9 cellular contexts compared by ENCODE assay signal in the genomic region with DNA sequence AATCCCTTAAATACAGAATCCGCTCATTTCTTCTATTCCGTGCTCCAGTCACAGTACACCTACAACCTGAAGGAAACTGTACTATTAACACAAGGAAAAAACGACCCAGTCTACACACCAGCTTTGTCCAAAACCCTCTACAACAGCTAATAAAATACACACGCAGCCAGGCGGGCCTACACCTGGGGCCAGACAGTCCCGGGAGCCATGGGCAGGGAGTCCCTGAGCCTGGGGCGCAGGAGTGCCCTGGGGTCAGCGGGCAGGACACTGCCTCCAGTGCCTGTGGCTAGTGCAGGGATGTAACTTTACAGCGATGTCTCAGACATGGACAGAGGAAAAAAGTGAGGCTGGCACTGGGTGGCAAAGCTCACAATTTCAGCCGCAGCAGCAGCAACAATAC. TPM values are rescaled to one million over a fixed set of nuclear protein-coding genes. Genes with fewer than 3 reads are reported as not detected.
DNase-seq lines count a peak whose midpoint lies in the region; ATAC-seq, FAIRE-seq and TF ChIP-seq lines count a peak whose summit lies in the region.
"Had no signal": no experiment of that assay in that cellular context is flagged by ENCODE, and none has a peak within 500 bp of the region (broad histone marks: within the 10 kb centered on the region; RNA-seq: fewer than 3 reads in every experiment).

No MANE protein-coding gene starts in this region.

- no peak for ATAC-seq in GM19328 (IDR thresholded peaks at IDR 0.05; ENCODE audit: unreplicated experiment)

- H3K4me3 ChIP-seq in HUES48 (ENCODE audit: low read depth, low read length) (peak overlapping the region; percentile 70), mucosa of rectum (ENCODE audit: low read length in 2 of 2) (peak overlapping the region; percentile 39 to 41), brain microvascular endothelial cell (ENCODE audit: low read depth, low read length) (no peak overlapping the region), kidney (ENCODE audit: low read length in 2 of 2) (no peak overlapping the region)

- H3K9ac ChIP-seq in HUES48 (ENCODE audit: low read depth, low read length) (0 out of 2 replicates have a peak overlapping the region, but pooled peaks have one; percentile 46), mucosa of rectum (ENCODE audit: low read depth in 1 of 2, low read length in 2 of 2) (peak overlapping the region in 1 of 2 donors; percentile 48), kidney (ENCODE audit: low read length in 2 of 2) (no peak overlapping the region)

- peaks cover 13% of the 10 kb centered on the region for H3K4me1 Mint-ChIP-seq in activated naive CD8-positive, alpha-beta T cell treated with anti-CD3 and anti-CD28 coated beads for 36 hours

- 0 out of 2 replicates have a peak, but pooled peaks cover 2% of the 10 kb centered on the region for H3K4me1 ChIP-seq in HUES48 (ENCODE audit: control insufficient read depth, insufficient read depth, low read length)
- H3K4me1 ChIP-seq in mucosa of rectum (ENCODE audit: control insufficient read depth in 2 of 2, insufficient read depth in 2 of 2, low read length in 2 of 2): peaks cover 6 to 8% of the 10 kb centered on the region in 2 donors
- peaks cover 6 to 11% of the 10 kb centered on the region in 2 donors for H3K4me1 ChIP-seq in kidney (ENCODE audit: control insufficient read depth in 1 of 2, insufficient read depth in 1 of 2, low read depth in 1 of 2, low read length in 2 of 2)

- H3K27ac Mint-ChIP-seq in activated naive CD8-positive, alpha-beta T cell treated with anti-CD3 and anti-CD28 coated beads for 36 hours: peak overlapping the region; percentile 75

- intact Hi-C loops in kidney (cut with DNase I): no loop called here

- TF ChIP-seq CTCF in C4-2B (conservative IDR thresholded peaks at IDR 0.05): no peak
- no peak for TF ChIP-seq CTCF in brain microvascular endothelial cell (IDR thresholded peaks at IDR 0.05; ENCODE audit: low read depth, low read length, missing control alignments)
- no peak for TF ChIP-seq CTCF in kidney (IDR thresholded peaks at IDR 0.05; ENCODE audit: borderline replicate concordance, extremely low read depth, insufficient read depth)

- peak overlapping the region; percentile 80 for H3K4me3 Mint-ChIP-seq in activated naive CD8-positive, alpha-beta T cell treated with anti-CD3 and anti-CD28 coated beads for 36 hours

- H3K27me3 ChIP-seq in HUES48 (ENCODE audit: control insufficient read depth, insufficient read depth, low read length): no peaks in the 10 kb centered on the region
- H3K27me3 ChIP-seq in mucosa of rectum (ENCODE audit: control insufficient read depth in 2 of 2, insufficient read depth in 2 of 2, low read length in 2 of 2): no peaks in the 10 kb centered on the region
- H3K27me3 ChIP-seq in brain microvascular endothelial cell (replicated peaks): no peaks in the 10 kb centered on the region
- H3K27me3 ChIP-seq: body of pancreas had no signal

- H3K9me3 Mint-ChIP-seq in activated naive CD8-positive, alpha-beta T cell treated with anti-CD3 and anti-CD28 coated beads for 36 hours: no peaks in the 10 kb centered on the region

- in situ Hi-C loops in brain microvascular endothelial cell (cut with HindIII; ENCODE audit: low pct_ligation_motif_present, low sequenced_read_pairs): no loop called here

- no peak for DNase-seq in activated naive CD8-positive, alpha-beta T cell treated with anti-CD3 and anti-CD28 coated beads for 36 hours
- no peak for DNase-seq in brain microvascular endothelial cell
- DNase-seq in kidney: no peak
- DNase-seq in NCI-H524 (lab: John Stamatoyannopoulos, UW): no peak

- H3K27me3 Mint-ChIP-seq in activated naive CD8-positive, alpha-beta T cell treated with anti-CD3 and anti-CD28 coated beads for 36 hours: no peaks in the 10 kb centered on the region

- FAIRE-seq in kidney (lab: Jason Lieb, UNC): no peak

- H3K27ac ChIP-seq in C4-2B (peak overlapping the region; percentile 100), HUES48 (ENCODE audit: low read depth, low read length) (peak overlapping the region; percentile 18), mucosa of rectum (ENCODE audit: low read depth in 2 of 2, low read length in 2 of 2) (no peak overlapping the region), brain microvascular endothelial cell (no peak overlapping the region), kidney (ENCODE audit: low read depth in 2 of 2, low read length in 2 of 2) (no peak overlapping the region)

- H3K9me3 ChIP-seq in HUES48 (ENCODE audit: control insufficient read depth, insufficient read depth, low read length) (no peaks in the 10 kb centered on the region), mucosa of rectum (ENCODE audit: control insufficient read depth in 2 of 2, low read length in 2 of 2) (no peaks in the 10 kb centered on the region), kidney (ENCODE audit: control insufficient read depth in 1 of 2, low read length in 2 of 2) (no peaks in the 10 kb centered on the region)
- H3K9me3 ChIP-seq: body of pancreas had no signal

- H3K36me3 ChIP-seq in HUES48 (ENCODE audit: control insufficient read depth, insufficient read depth, low read length) (peaks cover 18% of the 10 kb centered on the region), mucosa of rectum (ENCODE audit: control insufficient read depth in 2 of 2, insufficient read depth in 2 of 2, low read length in 2 of 2) (peaks cover 0 to 14% of the 10 kb centered on the region in 2 donors), brain microvascular endothelial cell (replicated peaks) (no peaks in the 10 kb centered on the region), kidney (ENCODE audit: control insufficient read depth in 1 of 2, insufficient read depth in 2 of 2, low read length in 2 of 2) (peaks cover 3 to 5% of the 10 kb centered on the region in 2 donors)

- H3K36me3 Mint-ChIP-seq in activated naive CD8-positive, alpha-beta T cell treated with anti-CD3 and anti-CD28 coated beads for 36 hours: peaks cover 8% of the 10 kb centered on the region

RNA-seq across cellular contexts. Expression of a gene that starts 28.5 kb away (rescaled TPM):
- total RNA-seq in activated naive CD8-positive, alpha-beta T cell treated with anti-CD3 and anti-CD28 coated beads for 36 hours: 10 to 100 TPM; 19.2 to 19.7 TPM
- total RNA-seq in kidney: 88.7 TPM
- polyA plus RNA-seq in kidney (ENCODE audit: insufficient read depth, low read depth, low replicate concordance): 138 TPM

RNA-seq across cellular contexts. Expression of a gene that starts 28.5 kb away (rescaled TPM):
- total RNA-seq in activated naive CD8-positive, alpha-beta T cell treated with anti-CD3 and anti-CD28 coated beads for 36 hours: 10 to 100 TPM; 80.3 to 82.6 TPM
- 44.8 TPM for total RNA-seq in kidney
- 95.4 TPM for polyA plus RNA-seq in kidney (ENCODE audit: insufficient read depth, low read depth, low replicate concordance)

RNA-seq across cellular contexts. Expression of a gene that starts 34.3 kb away (rescaled TPM):
- total RNA-seq in activated naive CD8-positive, alpha-beta T cell treated with anti-CD3 and anti-CD28 coated beads for 36 hours: 10 to 100 TPM; 22.6 to 24.2 TPM
- total RNA-seq in kidney: 26.0 TPM
- polyA plus RNA-seq in kidney (ENCODE audit: insufficient read depth, low read depth, low replicate concordance): 5.5 TPM

RNA-seq across cellular contexts. Expression of a gene that starts 40.4 kb away (rescaled TPM):
- total RNA-seq in activated naive CD8-positive, alpha-beta T cell treated with anti-CD3 and anti-CD28 coated beads for 36 hours: 10 to 100 TPM; 24.4 to 24.6 TPM
- total RNA-seq in kidney: 13.8 TPM
- 27.1 TPM for polyA plus RNA-seq in kidney (ENCODE audit: insufficient read depth, low read depth, low replicate concordance)

RNA-seq across cellular contexts. Expression of a gene that starts 46.8 kb away (rescaled TPM):
- total RNA-seq in activated naive CD8-positive, alpha-beta T cell treated with anti-CD3 and anti-CD28 coated beads for 36 hours: under 1 TPM; 0.12 to 0.46 TPM
- 8.0 TPM for total RNA-seq in kidney
- polyA plus RNA-seq in kidney (ENCODE audit: insufficient read depth, low read depth, low replicate concordance): 8.2 TPM

Comparison
In these comparisons a context has a peak if more than half of its experiments do, and no peak if none do; other contexts are left out.
1. H3K27ac ChIP-seq: peak in C4-2B (single experiment) and HUES48 (single experiment); none in mucosa of rectum (0 of 2), brain microvascular endothelial cell (single experiment) and kidney (0 of 2).
2. H3K4me3 ChIP-seq: peak in HUES48 (single experiment) and mucosa of rectum (2 of 2); none in brain microvascular endothelial cell (single experiment) and kidney (0 of 2).